Comparison of ENCODE assay signal across 24 cellular contexts in genomic region chr20:21149344-21149743, GRCh38. TPM values are rescaled to one million over a fixed set of nuclear protein-coding genes. Genes with fewer than 3 reads are reported as not detected.
"Had no signal": no experiment of that assay in that cellular context is flagged by ENCODE, and none has a peak within 500 bp of the region (broad histone marks: within the 10 kb centered on the region; RNA-seq: fewer than 3 reads in every experiment).

No MANE protein-coding gene starts in this region.

- H3K9me3 Mint-ChIP-seq: naive thymus-derived CD8-positive, alpha-beta T cell; stimulated activated effector memory CD8-positive, alpha-beta T cell treated with anti-CD3 and anti-CD28 coated beads, Interleukin-12 subunit alpha, Interleukin-12 subunit beta, amount 100 ng/mL, for 72 hours; stimulated activated naive CD8-positive, alpha-beta T cell treated with anti-CD3 and anti-CD28 coated beads, Interleukin-15, Interleukin-2, amounts not matched to agents 100 ng/mL and 50 ng/mL, for 24 hours had no signal

- H3K4me1 ChIP-seq: esophagus muscularis mucosa, gastroesophageal sphincter, right atrium auricular region, tibial artery, upper lobe of right lung, vagina had no signal

- H3K4me3 Mint-ChIP-seq: naive thymus-derived CD8-positive, alpha-beta T cell; stimulated activated effector memory CD8-positive, alpha-beta T cell treated with anti-CD3 and anti-CD28 coated beads, Interleukin-12 subunit alpha, Interleukin-12 subunit beta, amount 100 ng/mL, for 72 hours; stimulated activated naive CD8-positive, alpha-beta T cell treated with anti-CD3 and anti-CD28 coated beads, Interleukin-15, Interleukin-2, amounts not matched to agents 100 ng/mL and 50 ng/mL, for 24 hours had no signal

- H3K36me3 Mint-ChIP-seq: stimulated activated effector memory CD8-positive, alpha-beta T cell treated with anti-CD3 and anti-CD28 coated beads, Interleukin-12 subunit alpha, Interleukin-12 subunit beta, amount 100 ng/mL, for 72 hours had no signal

- H3K36me3 ChIP-seq: ovary, upper lobe of right lung had no signal

- H3K27ac Mint-ChIP-seq: naive thymus-derived CD8-positive, alpha-beta T cell; stimulated activated effector memory CD8-positive, alpha-beta T cell treated with anti-CD3 and anti-CD28 coated beads, Interleukin-12 subunit alpha, Interleukin-12 subunit beta, amount 100 ng/mL, for 72 hours; stimulated activated naive CD8-positive, alpha-beta T cell treated with anti-CD3 and anti-CD28 coated beads, Interleukin-15, Interleukin-2, amounts not matched to agents 100 ng/mL and 50 ng/mL, for 24 hours had no signal

- H3K27me3 ChIP-seq: esophagus muscularis mucosa, gastroesophageal sphincter, ovary, right atrium auricular region, tibial artery, upper lobe of right lung, vagina had no signal

- H3K4me3 ChIP-seq: esophagus muscularis mucosa, gastroesophageal sphincter, lung, ovary, right atrium auricular region, tibial artery, upper lobe of right lung, vagina had no signal

- ATAC-seq: gastroesophageal sphincter; left colon; left ventricle myocardium superior; naive thymus-derived CD8-positive, alpha-beta T cell; stimulated activated effector memory CD8-positive, alpha-beta T cell treated with anti-CD3 and anti-CD28 coated beads, Interleukin-12 subunit alpha, Interleukin-12 subunit beta, amount 100 ng/mL, for 72 hours; upper lobe of right lung had no signal

- H3K9me3 ChIP-seq: esophagus muscularis mucosa, gastroesophageal sphincter, ovary, right atrium auricular region, tibial artery, upper lobe of right lung, vagina had no signal

- DNase-seq: effector memory CD4-positive, alpha-beta T cell; left colon; left ventricle myocardium superior; naive thymus-derived CD8-positive, alpha-beta T cell; nucleus accumbens; ovary; stimulated activated CD4-positive, alpha-beta T cell treated with anti-CD3 and anti-CD28 coated beads, Interleukin-4, amount 100 ng/mL, for 1 hour; stimulated activated CD8-positive, alpha-beta memory T cell treated with anti-CD3 and anti-CD28 coated beads, Interleukin-4, amount 100 ng/mL, for 48 hours; tibial artery; upper lobe of right lung had no signal

- H3K27ac ChIP-seq: epithelial cell of prostate, esophagus muscularis mucosa, gastroesophageal sphincter, ovary, right atrium auricular region, tibial artery, upper lobe of right lung, vagina had no signal

- H3K27me3 Mint-ChIP-seq: naive thymus-derived CD8-positive, alpha-beta T cell; stimulated activated naive CD8-positive, alpha-beta T cell treated with anti-CD3 and anti-CD28 coated beads, Interleukin-15, Interleukin-2, amounts not matched to agents 100 ng/mL and 50 ng/mL, for 24 hours had no signal

RNA-seq across cellular contexts. Expression of gene LINC00237, which starts 43.2 kb away (rescaled TPM):
- total RNA-seq: esophagus muscularis mucosa; fibroblast of villous mesenchyme; gastroesophageal sphincter; kidney epithelial cell; left colon; left ventricle myocardium superior; lung; mesenteric fat pad; mononuclear cell; naive thymus-derived CD8-positive, alpha-beta T cell; posterior vena cava; right atrium auricular region; upper lobe of right lung; vagina had no signal
- polyA plus RNA-seq: neural cell, ovary had no signal
